ENCODE assay signal across 8 cellular contexts in genomic region chr17:47946929-47947397, GRCh38. TPM values are rescaled to one million over a fixed set of nuclear protein-coding genes. Genes with fewer than 3 reads are reported as not detected.
DNase-seq lines count a peak whose midpoint lies in the region; ATAC-seq, FAIRE-seq and TF ChIP-seq lines count a peak whose summit lies in the region.

No MANE protein-coding gene starts in this region.

- TSS peak; percentile 17 for BruUV-seq in HepG2 (replicated peaks; lab: Mats Ljungman, UMichigan)

- CTCF ChIA-PET in HepG2 (lab: Yijun Ruan, JAX; ENCODE audit: low intra/inter-chr PET ratio, low total read pairs): interaction anchor here (1.0 to 1.6 kb wide), 2 partner anchors 10 to 24 kb away, joined by 3 to 11 read pairs; partner anchors contain the start of gene CDK5RAP3

- peak overlapping the region; percentile 20 for H3K27ac Mint-ChIP-seq in chondrocyte (ENCODE audit: unreplicated experiment)

- no peak for TF ChIP-seq POLR2A in HepG2 (IDR thresholded peaks at IDR 0.05; ENCODE audit: insufficient read depth in 1 of 2, low read depth in 2 of 2, low read length in 2 of 2)

- 33% methylated on average over 2 of the region's 2 CpGs for WGBS in HepG2 (ENCODE audit: low lambda C conversion rate)

- H4K20me1 ChIP-seq in HepG2 (ENCODE audit: insufficient read depth, low read length): no peaks in the 10 kb centered on the region

- H2AFZ ChIP-seq in HepG2 (ENCODE audit: low read length): no peak overlapping the region

- TF ChIP-seq EP300 in HepG2 (IDR thresholded peaks at IDR 0.05; ENCODE audit: low read depth in 2 of 2, low read length in 2 of 2) (no peak), HepG2 (CRISPR knock-in tag; IDR thresholded peaks at IDR 0.05; ENCODE audit: borderline replicate concordance) (no peak)

- DNase-seq in GM03348 (ENCODE audit: low spot score): peak; percentile 87
- peak; percentile 91 for DNase-seq in NCI-H510A (lab: John Stamatoyannopoulos, UW)
- DNase-seq in activated CD4-positive, alpha-beta T cell treated with anti-CD3 and anti-CD28 coated beads for 48 hours: peak; percentile 90
- no peak for DNase-seq in chondrocyte (ENCODE audit: low spot score)
- peak; percentile 94 for DNase-seq in HepG2 (ENCODE audit: low spot score)
- peak; percentile 30 to 57 (median 35) for DNase-seq in stimulated activated CD4-positive, alpha-beta T cell treated with anti-CD3 and anti-CD28 coated beads, TNF-alpha, amount 100 ng/mL, for 1 hour (ENCODE audit: low read depth in 3 of 3, low spot score in 1 of 3)

- no peaks in the 10 kb centered on the region for H3K36me3 Mint-ChIP-seq in chondrocyte (ENCODE audit: low read depth)

- TF ChIP-seq CTCF in chondrocyte (IDR thresholded peaks at IDR 0.05) (peak; percentile 89), HepG2 (CRISPR knock-in tag; IDR thresholded peaks at IDR 0.05) (peak; percentile 82)

- H3K27me3 ChIP-seq in HepG2 (ENCODE audit: control insufficient read depth in 1 of 2, insufficient read depth in 2 of 2, low read length in 2 of 2): no peaks in the 10 kb centered on the region

- H3K36me3 ChIP-seq in HepG2 (replicated peaks in 1 of 2; ENCODE audit: control insufficient read depth in 1 of 2, insufficient read depth in 2 of 2, low read length in 2 of 2): peaks cover 6 to 42% of the 10 kb centered on the region in 2 experiments

- H3K27me3 Mint-ChIP-seq in chondrocyte (ENCODE audit: low read depth): no peaks in the 10 kb centered on the region

- H3K27ac ChIP-seq in HepG2 (ENCODE audit: extremely low read length, insufficient read depth, low read length): peak overlapping the region; percentile 70

- H3K4me3 Mint-ChIP-seq in chondrocyte (ENCODE audit: unreplicated experiment): no peak overlapping the region

- ATAC-seq in HG03354 (IDR thresholded peaks at IDR 0.05; ENCODE audit: poor library complexity, severe bottlenecking, unreplicated experiment) (peak; percentile 68), HepG2 (peak; percentile 78), GM21360 (IDR thresholded peaks at IDR 0.05; ENCODE audit: unreplicated experiment) (no peak)

- TF ChIP-seq RAD21 in HepG2 (CRISPR knock-in tag; IDR thresholded peaks at IDR 0.05): 0 out of 2 replicates have a peak, but pooled peaks have one; percentile 27

- POLR2A ChIA-PET in HepG2 (lab: Yijun Ruan, JAX): interaction anchor here (1.0 to 2.1 kb wide), 8 partner anchors 10 to 298 kb away, joined by 3 to 31 read pairs (median 6); partner anchors contain the start of genes CDK5RAP3, LRRC46, MRPL10 and NFE2L1

- H3K4me3 ChIP-seq in HepG2 (replicated peaks in 1 of 3; ENCODE audit: insufficient read depth in 1 of 3, low read depth in 2 of 3, low read length in 3 of 3): no peak overlapping the region

- intact Hi-C loops in HepG2 (cut with micrococcal nuclease; ENCODE audit: unreplicated experiment): no loop called here

- in situ Hi-C loops in HepG2 (cut with HindIII; ENCODE audit: extremely low pct_ligation_motif_present, low pct_unique_long_range_greater_than_20kb): no loop called here

- H3K9me3 ChIP-seq in HepG2 (ENCODE audit: low read length): no peaks in the 10 kb centered on the region

- no peak overlapping the region for H3K4me2 ChIP-seq in HepG2 (ENCODE audit: low read depth, low read length)

- no peaks in the 10 kb centered on the region for H3K9me3 Mint-ChIP-seq in chondrocyte (ENCODE audit: low read depth)

- H3K4me1 Mint-ChIP-seq in chondrocyte (ENCODE audit: low read depth): peaks cover 15% of the 10 kb centered on the region

- peak; percentile 95 for FAIRE-seq in HepG2 (lab: Jason Lieb, UNC)

- H3K4me1 ChIP-seq in HepG2 (ENCODE audit: insufficient read depth, low read length): peaks cover 99% of the 10 kb centered on the region

- H3K79me2 ChIP-seq in HepG2 (ENCODE audit: insufficient read depth, low read length): peaks cover 16% of the 10 kb centered on the region

- H3K9ac ChIP-seq in HepG2 (ENCODE audit: insufficient read depth, low read depth, low read length): no peak overlapping the region

RNA-seq across cellular contexts. Expression of gene PNPO, which starts 5.6 kb away (rescaled TPM):
- total RNA-seq in chondrocyte (6.3 to 9.0 TPM (median 8.2 TPM) in 3 replicates), HepG2 (2016; rRNA removed; fragmentation: Illumina TruSeq; extraction: Trizol) (63.3 and 110 TPM in 2 replicates)
- 8.6 and 9.4 TPM in 2 replicates for total RNA-seq in HepG2 (2016; cell fraction: cytosol; rRNA removed; fragmentation: Illumina TruSeq; extraction: Trizol; ENCODE audit: low read depth)
- total RNA-seq in HepG2 (2016; cell fraction: insoluble cytoplasmic fraction; rRNA removed; fragmentation: Illumina TruSeq; extraction: Trizol): 66.0 and 103 TPM in 2 replicates
- total RNA-seq in HepG2 (2016; cell fraction: membrane; rRNA removed; fragmentation: Illumina TruSeq; extraction: Trizol): 30.0 and 31.1 TPM in 2 replicates
- total RNA-seq in HepG2 (2016; cell fraction: nucleus; rRNA removed; fragmentation: Illumina TruSeq; extraction: Trizol): 31.0 and 31.3 TPM in 2 replicates
- polyA plus RNA-seq in HepG2 (2011; rRNA removed): 47.9 and 48.1 TPM in 2 replicates
- 42.3 and 49.3 TPM in 2 replicates for polyA plus RNA-seq in HepG2 (2011; cell fraction: cytosol; rRNA removed)
- 24.7 and 35.1 TPM in 2 replicates for polyA plus RNA-seq in HepG2 (2011; cell fraction: nucleus; rRNA removed)
- 19.7 and 25.0 TPM in 2 replicates for polyA plus RNA-seq in HepG2 (2012)
- 4.4 and 5.2 TPM in 2 replicates for polyA plus RNA-seq in HepG2 (2016; cell fraction: cytosol; fragmentation: Illumina TruSeq; extraction: Trizol; ENCODE audit: low read depth)
- 60.3 and 63.0 TPM in 2 replicates for polyA plus RNA-seq in HepG2 (2016; cell fraction: insoluble cytoplasmic fraction; fragmentation: Illumina TruSeq; extraction: Trizol; ENCODE audit: low read depth)
- polyA plus RNA-seq in HepG2 (2016; cell fraction: membrane; fragmentation: Illumina TruSeq; extraction: Trizol; ENCODE audit: low read depth): 18.9 and 19.7 TPM in 2 replicates
- 38.2 and 38.8 TPM in 2 replicates for polyA plus RNA-seq in HepG2 (2016; cell fraction: nucleus; fragmentation: Illumina TruSeq; extraction: Trizol; ENCODE audit: insufficient read depth, low read depth)
- polyA minus RNA-seq in HepG2 (2011; rRNA and poly(A)+ RNA removed; ENCODE audit: low replicate concordance): 64.3 and 90.4 TPM in 2 replicates
- polyA minus RNA-seq in HepG2 (2011; cell fraction: cytosol; rRNA and poly(A)+ RNA removed): 33.1 and 41.3 TPM in 2 replicates
- 24.2 and 35.4 TPM in 2 replicates for polyA minus RNA-seq in HepG2 (2011; cell fraction: nucleus; rRNA and poly(A)+ RNA removed)

RNA-seq across cellular contexts. Expression of gene PRR15L, which starts 10.7 kb away (rescaled TPM):
- total RNA-seq in chondrocyte (not detected in 3 replicates), HepG2 (2016; rRNA removed; fragmentation: Illumina TruSeq; extraction: Trizol) (2.0 and 2.4 TPM in 2 replicates)
- total RNA-seq in HepG2 (2016; cell fraction: cytosol; rRNA removed; fragmentation: Illumina TruSeq; extraction: Trizol; ENCODE audit: low read depth): 0.40 and 0.62 TPM in 2 replicates
- 1.9 and 2.5 TPM in 2 replicates for total RNA-seq in HepG2 (2016; cell fraction: insoluble cytoplasmic fraction; rRNA removed; fragmentation: Illumina TruSeq; extraction: Trizol)
- 0.93 and 1.0 TPM in 2 replicates for total RNA-seq in HepG2 (2016; cell fraction: membrane; rRNA removed; fragmentation: Illumina TruSeq; extraction: Trizol)
- 0.65 and 0.88 TPM in 2 replicates for total RNA-seq in HepG2 (2016; cell fraction: nucleus; rRNA removed; fragmentation: Illumina TruSeq; extraction: Trizol)
- 0.44 and 0.47 TPM in 2 replicates for polyA plus RNA-seq in HepG2 (2011; rRNA removed)
- 0.64 and 0.77 TPM in 2 replicates for polyA plus RNA-seq in HepG2 (2011; cell fraction: cytosol; rRNA removed)
- polyA plus RNA-seq in HepG2 (2011; cell fraction: nucleus; rRNA removed): 0.37 and 0.81 TPM in 2 replicates
- 0.49 and 0.95 TPM in 2 replicates for polyA plus RNA-seq in HepG2 (2012)
- polyA plus RNA-seq in HepG2 (2016; cell fraction: cytosol; fragmentation: Illumina TruSeq; extraction: Trizol; ENCODE audit: low read depth): 0.11 and 0.28 TPM in 2 replicates
- polyA plus RNA-seq in HepG2 (2016; cell fraction: insoluble cytoplasmic fraction; fragmentation: Illumina TruSeq; extraction: Trizol; ENCODE audit: low read depth): 2.2 TPM in 2 replicates
- 0.43 and 0.52 TPM in 2 replicates for polyA plus RNA-seq in HepG2 (2016; cell fraction: membrane; fragmentation: Illumina TruSeq; extraction: Trizol; ENCODE audit: low read depth)
- 1.1 and 1.2 TPM in 2 replicates for polyA plus RNA-seq in HepG2 (2016; cell fraction: nucleus; fragmentation: Illumina TruSeq; extraction: Trizol; ENCODE audit: insufficient read depth, low read depth)
- polyA minus RNA-seq in HepG2 (2011; rRNA and poly(A)+ RNA removed; ENCODE audit: low replicate concordance): 1.4 TPM in 1 of 2 replicates, not detected in the other
- 0.40 and 0.44 TPM in 2 replicates for polyA minus RNA-seq in HepG2 (2011; cell fraction: cytosol; rRNA and poly(A)+ RNA removed)
- polyA minus RNA-seq in HepG2 (2011; cell fraction: nucleus; rRNA and poly(A)+ RNA removed): 0.62 TPM in 1 of 2 replicates, not detected in the other

RNA-seq across cellular contexts. Expression of gene CDK5RAP3, which starts 23.9 kb away (rescaled TPM):
- total RNA-seq in chondrocyte: 99.2 to 123 TPM (median 105 TPM) in 3 replicates
- total RNA-seq in HepG2 (2016; rRNA removed; fragmentation: Illumina TruSeq; extraction: Trizol): 86.8 and 128 TPM in 2 replicates
- total RNA-seq in HepG2 (2016; cell fraction: cytosol; rRNA removed; fragmentation: Illumina TruSeq; extraction: Trizol; ENCODE audit: low read depth): 13.1 and 20.6 TPM in 2 replicates
- total RNA-seq in HepG2 (2016; cell fraction: insoluble cytoplasmic fraction; rRNA removed; fragmentation: Illumina TruSeq; extraction: Trizol): 90.9 and 132 TPM in 2 replicates
- total RNA-seq in HepG2 (2016; cell fraction: membrane; rRNA removed; fragmentation: Illumina TruSeq; extraction: Trizol): 26.2 and 30.9 TPM in 2 replicates
- total RNA-seq in HepG2 (2016; cell fraction: nucleus; rRNA removed; fragmentation: Illumina TruSeq; extraction: Trizol): 159 and 187 TPM in 2 replicates
- polyA plus RNA-seq in HepG2 (2011; rRNA removed): 154 and 183 TPM in 2 replicates
- 59.3 and 67.0 TPM in 2 replicates for polyA plus RNA-seq in HepG2 (2011; cell fraction: cytosol; rRNA removed)
- 2,013 and 2,090 TPM in 2 replicates for polyA plus RNA-seq in HepG2 (2011; cell fraction: nucleus; rRNA removed)
- polyA plus RNA-seq in HepG2 (2012): 136 and 152 TPM in 2 replicates
- polyA plus RNA-seq in HepG2 (2016; cell fraction: cytosol; fragmentation: Illumina TruSeq; extraction: Trizol; ENCODE audit: low read depth): 10.8 and 13.3 TPM in 2 replicates
- polyA plus RNA-seq in HepG2 (2016; cell fraction: insoluble cytoplasmic fraction; fragmentation: Illumina TruSeq; extraction: Trizol; ENCODE audit: low read depth): 72.7 and 80.7 TPM in 2 replicates
- 16.6 and 19.4 TPM in 2 replicates for polyA plus RNA-seq in HepG2 (2016; cell fraction: membrane; fragmentation: Illumina TruSeq; extraction: Trizol; ENCODE audit: low read depth)
- polyA plus RNA-seq in HepG2 (2016; cell fraction: nucleus; fragmentation: Illumina TruSeq; extraction: Trizol; ENCODE audit: insufficient read depth, low read depth): 373 and 385 TPM in 2 replicates
- 116 and 143 TPM in 2 replicates for polyA minus RNA-seq in HepG2 (2011; rRNA and poly(A)+ RNA removed; ENCODE audit: low replicate concordance)
- 25.7 and 29.3 TPM in 2 replicates for polyA minus RNA-seq in HepG2 (2011; cell fraction: cytosol; rRNA and poly(A)+ RNA removed)
- polyA minus RNA-seq in HepG2 (2011; cell fraction: nucleus; rRNA and poly(A)+ RNA removed): 252 and 268 TPM in 2 replicates

RNA-seq across cellular contexts. Expression of gene SP2, which starts 50.9 kb away (rescaled TPM):
- 13.5 to 16.8 TPM (median 16.0 TPM) in 3 replicates for total RNA-seq in chondrocyte
- 1.4 and 1.5 TPM in 2 replicates for total RNA-seq in HepG2 (2016; rRNA removed; fragmentation: Illumina TruSeq; extraction: Trizol)
- total RNA-seq in HepG2 (2016; cell fraction: cytosol; rRNA removed; fragmentation: Illumina TruSeq; extraction: Trizol; ENCODE audit: low read depth): 0.44 and 0.71 TPM in 2 replicates
- 1.1 and 1.3 TPM in 2 replicates for total RNA-seq in HepG2 (2016; cell fraction: insoluble cytoplasmic fraction; rRNA removed; fragmentation: Illumina TruSeq; extraction: Trizol)
- 2.2 and 2.7 TPM in 2 replicates for total RNA-seq in HepG2 (2016; cell fraction: membrane; rRNA removed; fragmentation: Illumina TruSeq; extraction: Trizol)
- total RNA-seq in HepG2 (2016; cell fraction: nucleus; rRNA removed; fragmentation: Illumina TruSeq; extraction: Trizol): 1.6 and 2.4 TPM in 2 replicates
- polyA plus RNA-seq in HepG2 (2011; rRNA removed): 4.2 and 4.8 TPM in 2 replicates
- 1.9 and 2.3 TPM in 2 replicates for polyA plus RNA-seq in HepG2 (2011; cell fraction: cytosol; rRNA removed)
- 13.9 and 14.8 TPM in 2 replicates for polyA plus RNA-seq in HepG2 (2011; cell fraction: nucleus; rRNA removed)
- polyA plus RNA-seq in HepG2 (2012): 10.5 and 11.9 TPM in 2 replicates
- polyA plus RNA-seq in HepG2 (2016; cell fraction: cytosol; fragmentation: Illumina TruSeq; extraction: Trizol; ENCODE audit: low read depth): 1.5 and 1.9 TPM in 2 replicates
- 6.9 and 11.6 TPM in 2 replicates for polyA plus RNA-seq in HepG2 (2016; cell fraction: insoluble cytoplasmic fraction; fragmentation: Illumina TruSeq; extraction: Trizol; ENCODE audit: low read depth)
- polyA plus RNA-seq in HepG2 (2016; cell fraction: membrane; fragmentation: Illumina TruSeq; extraction: Trizol; ENCODE audit: low read depth): 4.2 and 5.0 TPM in 2 replicates
- 12.2 and 15.0 TPM in 2 replicates for polyA plus RNA-seq in HepG2 (2016; cell fraction: nucleus; fragmentation: Illumina TruSeq; extraction: Trizol; ENCODE audit: insufficient read depth, low read depth)
- polyA minus RNA-seq in HepG2 (2011; rRNA and poly(A)+ RNA removed; ENCODE audit: low replicate concordance): 4.3 and 7.9 TPM in 2 replicates
- 2.9 and 5.7 TPM in 2 replicates for polyA minus RNA-seq in HepG2 (2011; cell fraction: cytosol; rRNA and poly(A)+ RNA removed)
- polyA minus RNA-seq in HepG2 (2011; cell fraction: nucleus; rRNA and poly(A)+ RNA removed): 3.1 and 3.5 TPM in 2 replicates
